ENCODE assay signal across 1 cellular context in the genomic region with DNA sequence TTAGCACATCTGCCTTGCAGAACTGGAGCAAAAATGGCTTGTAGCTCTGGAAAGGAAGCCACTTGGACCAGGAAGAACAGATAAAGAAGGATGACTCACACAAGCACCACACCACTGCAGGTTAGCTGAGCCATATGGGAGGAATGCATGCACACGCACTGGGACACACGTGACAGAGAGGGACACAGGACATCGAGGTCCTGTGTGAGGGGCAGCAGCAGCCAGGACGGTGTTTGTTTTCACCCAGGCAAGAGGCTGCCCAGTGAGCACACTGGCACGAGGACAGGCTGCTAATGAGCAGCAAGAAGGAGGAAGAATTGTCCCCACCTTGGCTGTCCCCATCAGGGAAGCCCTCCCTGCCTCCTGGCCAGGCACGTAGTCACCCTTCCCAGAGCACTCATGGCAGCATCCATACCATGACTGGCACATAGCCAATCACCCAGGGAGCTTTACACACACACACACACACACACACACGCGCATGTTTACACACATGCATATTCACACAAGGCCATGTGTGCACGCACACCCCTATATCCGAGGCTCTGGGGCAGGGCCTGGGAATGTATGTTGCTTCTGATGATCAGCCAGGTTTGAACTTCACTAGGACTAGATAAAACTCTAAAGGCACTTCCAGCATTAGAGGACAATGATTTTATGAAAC.
TF ChIP-seq lines count a peak whose summit lies in the region.

No MANE protein-coding gene starts in this region.

TF ChIP-seq in K562, 482 proteins besides CTCF, POLR2A, EP300 and RAD21 (continued from another document):
- TF ChIP-seq, protein P1, sequence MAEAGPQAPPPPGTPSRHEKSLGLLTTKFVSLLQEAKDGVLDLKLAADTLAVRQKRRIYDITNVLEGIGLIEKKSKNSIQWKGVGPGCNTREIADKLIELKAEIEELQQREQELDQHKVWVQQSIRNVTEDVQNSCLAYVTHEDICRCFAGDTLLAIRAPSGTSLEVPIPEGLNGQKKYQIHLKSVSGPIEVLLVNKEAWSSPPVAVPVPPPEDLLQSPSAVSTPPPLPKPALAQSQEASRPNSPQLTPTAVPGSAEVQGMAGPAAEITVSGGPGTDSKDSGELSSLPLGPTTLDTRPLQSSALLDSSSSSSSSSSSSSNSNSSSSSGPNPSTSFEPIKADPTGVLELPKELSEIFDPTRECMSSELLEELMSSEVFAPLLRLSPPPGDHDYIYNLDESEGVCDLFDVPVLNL (CRISPR knock-in tag; IDR thresholded peaks at IDR 0.05; ENCODE audit: low read depth): no peak
- no peak for TF ChIP-seq IFI16 (CRISPR knock-in tag; IDR thresholded peaks at IDR 0.05)
- TF ChIP-seq DACH1 (IDR thresholded peaks at IDR 0.05; ENCODE audit: partially characterized antibody): no peak
- TF ChIP-seq CTBP1 (IDR thresholded peaks at IDR 0.05; ENCODE audit: borderline replicate concordance): peak; percentile 73
- TF ChIP-seq, protein P2, sequence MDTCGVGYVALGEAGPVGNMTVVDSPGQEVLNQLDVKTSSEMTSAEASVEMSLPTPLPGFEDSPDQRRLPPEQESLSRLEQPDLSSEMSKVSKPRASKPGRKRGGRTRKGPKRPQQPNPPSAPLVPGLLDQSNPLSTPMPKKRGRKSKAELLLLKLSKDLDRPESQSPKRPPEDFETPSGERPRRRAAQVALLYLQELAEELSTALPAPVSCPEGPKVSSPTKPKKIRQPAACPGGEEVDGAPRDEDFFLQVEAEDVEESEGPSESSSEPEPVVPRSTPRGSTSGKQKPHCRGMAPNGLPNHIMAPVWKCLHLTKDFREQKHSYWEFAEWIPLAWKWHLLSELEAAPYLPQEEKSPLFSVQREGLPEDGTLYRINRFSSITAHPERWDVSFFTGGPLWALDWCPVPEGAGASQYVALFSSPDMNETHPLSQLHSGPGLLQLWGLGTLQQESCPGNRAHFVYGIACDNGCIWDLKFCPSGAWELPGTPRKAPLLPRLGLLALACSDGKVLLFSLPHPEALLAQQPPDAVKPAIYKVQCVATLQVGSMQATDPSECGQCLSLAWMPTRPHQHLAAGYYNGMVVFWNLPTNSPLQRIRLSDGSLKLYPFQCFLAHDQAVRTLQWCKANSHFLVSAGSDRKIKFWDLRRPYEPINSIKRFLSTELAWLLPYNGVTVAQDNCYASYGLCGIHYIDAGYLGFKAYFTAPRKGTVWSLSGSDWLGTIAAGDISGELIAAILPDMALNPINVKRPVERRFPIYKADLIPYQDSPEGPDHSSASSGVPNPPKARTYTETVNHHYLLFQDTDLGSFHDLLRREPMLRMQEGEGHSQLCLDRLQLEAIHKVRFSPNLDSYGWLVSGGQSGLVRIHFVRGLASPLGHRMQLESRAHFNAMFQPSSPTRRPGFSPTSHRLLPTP (IDR thresholded peaks at IDR 0.05; ENCODE audit: borderline replicate concordance, extremely low read depth, insufficient read length): no peak
- no peak for TF ChIP-seq NEUROD1 (IDR thresholded peaks at IDR 0.05; ENCODE audit: borderline replicate concordance, low read depth, low read length, partially characterized antibody)
- no peak for TF ChIP-seq ZNF384 (IDR thresholded peaks at IDR 0.05; ENCODE audit: low read depth, low read length)
- no peak for TF ChIP-seq HDAC8 (tag; IDR thresholded peaks at IDR 0.05)
- TF ChIP-seq BDP1 (IDR thresholded peaks at IDR 0.05; ENCODE audit: insufficient read depth, insufficient read length): no peak
- TF ChIP-seq NCOA4 (IDR thresholded peaks at IDR 0.05; ENCODE audit: partially characterized antibody): no peak
- TF ChIP-seq CHCHD3 (CRISPR knock-in tag; IDR thresholded peaks at IDR 0.05): no peak
- no peak for TF ChIP-seq SUPT5H (IDR thresholded peaks at IDR 0.05)
- no peak; a peak in 1 of 3 replicates for TF ChIP-seq CBX3 (IDR thresholded peaks at IDR 0.05; ENCODE audit: borderline replicate concordance in 1 of 2, low read length in 2 of 2)
- 0 out of 2 replicates have a peak, but pooled peaks have one; percentile 6 for TF ChIP-seq CREM (IDR thresholded peaks at IDR 0.05; ENCODE audit: low read depth)
- TF ChIP-seq ZNF551 (CRISPR knock-in tag; IDR thresholded peaks at IDR 0.05): no peak
- no peak for TF ChIP-seq MEF2D (tag; conservative IDR thresholded peaks at IDR 0.05; ENCODE audit: low read depth)
- TF ChIP-seq, protein P3, sequence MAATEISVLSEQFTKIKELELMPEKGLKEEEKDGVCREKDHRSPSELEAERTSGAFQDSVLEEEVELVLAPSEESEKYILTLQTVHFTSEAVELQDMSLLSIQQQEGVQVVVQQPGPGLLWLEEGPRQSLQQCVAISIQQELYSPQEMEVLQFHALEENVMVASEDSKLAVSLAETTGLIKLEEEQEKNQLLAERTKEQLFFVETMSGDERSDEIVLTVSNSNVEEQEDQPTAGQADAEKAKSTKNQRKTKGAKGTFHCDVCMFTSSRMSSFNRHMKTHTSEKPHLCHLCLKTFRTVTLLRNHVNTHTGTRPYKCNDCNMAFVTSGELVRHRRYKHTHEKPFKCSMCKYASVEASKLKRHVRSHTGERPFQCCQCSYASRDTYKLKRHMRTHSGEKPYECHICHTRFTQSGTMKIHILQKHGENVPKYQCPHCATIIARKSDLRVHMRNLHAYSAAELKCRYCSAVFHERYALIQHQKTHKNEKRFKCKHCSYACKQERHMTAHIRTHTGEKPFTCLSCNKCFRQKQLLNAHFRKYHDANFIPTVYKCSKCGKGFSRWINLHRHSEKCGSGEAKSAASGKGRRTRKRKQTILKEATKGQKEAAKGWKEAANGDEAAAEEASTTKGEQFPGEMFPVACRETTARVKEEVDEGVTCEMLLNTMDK (IDR thresholded peaks at IDR 0.05; ENCODE audit: borderline replicate concordance, insufficient read depth, low read depth, low read length, poor library complexity, severe bottlenecking): no peak
- TF ChIP-seq BRD4 (IDR thresholded peaks at IDR 0.05): no peak
- no peak for TF ChIP-seq ZSCAN32 (CRISPR knock-in tag; IDR thresholded peaks at IDR 0.05)
- TF ChIP-seq MEF2A (IDR thresholded peaks at IDR 0.05; ENCODE audit: control insufficient read depth, low read depth, low read length): no peak
- TF ChIP-seq ARNT (IDR thresholded peaks at IDR 0.05): no peak
- no peak for TF ChIP-seq EP400 (IDR thresholded peaks at IDR 0.05)
- no peak for TF ChIP-seq ZNF444 (CRISPR knock-in tag; IDR thresholded peaks at IDR 0.05)
- TF ChIP-seq, protein P4, sequence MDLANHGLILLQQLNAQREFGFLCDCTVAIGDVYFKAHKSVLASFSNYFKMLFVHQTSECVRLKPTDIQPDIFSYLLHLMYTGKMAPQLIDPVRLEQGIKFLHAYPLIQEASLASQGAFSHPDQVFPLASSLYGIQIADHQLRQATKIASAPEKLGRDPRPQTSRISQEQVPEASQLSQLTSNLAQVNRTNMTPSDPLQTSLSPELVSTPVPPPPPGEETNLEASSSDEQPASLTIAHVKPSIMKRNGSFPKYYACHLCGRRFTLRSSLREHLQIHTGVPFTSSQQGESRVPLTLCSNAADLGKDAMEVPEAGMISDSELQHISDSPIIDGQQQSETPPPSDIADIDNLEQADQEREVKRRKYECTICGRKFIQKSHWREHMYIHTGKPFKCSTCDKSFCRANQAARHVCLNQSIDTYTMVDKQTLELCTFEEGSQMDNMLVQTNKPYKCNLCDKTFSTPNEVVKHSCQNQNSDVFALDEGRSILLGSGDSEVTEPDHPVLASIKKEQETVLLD (IDR thresholded peaks at IDR 0.05): no peak
- no peak for TF ChIP-seq PHB (CRISPR knock-in tag; IDR thresholded peaks at IDR 0.05)
- no peak for TF ChIP-seq DDX20 (tag; IDR thresholded peaks at IDR 0.05; ENCODE audit: low read depth)
- TF ChIP-seq ZNF184 (CRISPR knock-in tag; IDR thresholded peaks at IDR 0.05): no peak
- TF ChIP-seq, protein P5, sequence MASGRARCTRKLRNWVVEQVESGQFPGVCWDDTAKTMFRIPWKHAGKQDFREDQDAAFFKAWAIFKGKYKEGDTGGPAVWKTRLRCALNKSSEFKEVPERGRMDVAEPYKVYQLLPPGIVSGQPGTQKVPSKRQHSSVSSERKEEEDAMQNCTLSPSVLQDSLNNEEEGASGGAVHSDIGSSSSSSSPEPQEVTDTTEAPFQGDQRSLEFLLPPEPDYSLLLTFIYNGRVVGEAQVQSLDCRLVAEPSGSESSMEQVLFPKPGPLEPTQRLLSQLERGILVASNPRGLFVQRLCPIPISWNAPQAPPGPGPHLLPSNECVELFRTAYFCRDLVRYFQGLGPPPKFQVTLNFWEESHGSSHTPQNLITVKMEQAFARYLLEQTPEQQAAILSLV (tag; IDR thresholded peaks at IDR 0.05): no peak
- peak; percentile 96 for TF ChIP-seq BHLHE40 (IDR thresholded peaks at IDR 0.05; ENCODE audit: low read length)
- no peak for TF ChIP-seq GABPB2 (CRISPR knock-in tag; conservative IDR thresholded peaks at IDR 0.05)
- TF ChIP-seq, protein P6, sequence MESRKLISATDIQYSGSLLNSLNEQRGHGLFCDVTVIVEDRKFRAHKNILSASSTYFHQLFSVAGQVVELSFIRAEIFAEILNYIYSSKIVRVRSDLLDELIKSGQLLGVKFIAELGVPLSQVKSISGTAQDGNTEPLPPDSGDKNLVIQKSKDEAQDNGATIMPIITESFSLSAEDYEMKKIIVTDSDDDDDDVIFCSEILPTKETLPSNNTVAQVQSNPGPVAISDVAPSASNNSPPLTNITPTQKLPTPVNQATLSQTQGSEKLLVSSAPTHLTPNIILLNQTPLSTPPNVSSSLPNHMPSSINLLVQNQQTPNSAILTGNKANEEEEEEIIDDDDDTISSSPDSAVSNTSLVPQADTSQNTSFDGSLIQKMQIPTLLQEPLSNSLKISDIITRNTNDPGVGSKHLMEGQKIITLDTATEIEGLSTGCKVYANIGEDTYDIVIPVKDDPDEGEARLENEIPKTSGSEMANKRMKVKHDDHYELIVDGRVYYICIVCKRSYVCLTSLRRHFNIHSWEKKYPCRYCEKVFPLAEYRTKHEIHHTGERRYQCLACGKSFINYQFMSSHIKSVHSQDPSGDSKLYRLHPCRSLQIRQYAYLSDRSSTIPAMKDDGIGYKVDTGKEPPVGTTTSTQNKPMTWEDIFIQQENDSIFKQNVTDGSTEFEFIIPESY (CRISPR knock-in tag; IDR thresholded peaks at IDR 0.05): no peak
- TF ChIP-seq TARDBP (IDR thresholded peaks at IDR 0.05): no peak
- no peak for TF ChIP-seq ZBTB1 (CRISPR knock-in tag; IDR thresholded peaks at IDR 0.05; ENCODE audit: borderline replicate concordance, low read depth)
